1 cellular context compared by ENCODE assay signal in the genomic region with DNA sequence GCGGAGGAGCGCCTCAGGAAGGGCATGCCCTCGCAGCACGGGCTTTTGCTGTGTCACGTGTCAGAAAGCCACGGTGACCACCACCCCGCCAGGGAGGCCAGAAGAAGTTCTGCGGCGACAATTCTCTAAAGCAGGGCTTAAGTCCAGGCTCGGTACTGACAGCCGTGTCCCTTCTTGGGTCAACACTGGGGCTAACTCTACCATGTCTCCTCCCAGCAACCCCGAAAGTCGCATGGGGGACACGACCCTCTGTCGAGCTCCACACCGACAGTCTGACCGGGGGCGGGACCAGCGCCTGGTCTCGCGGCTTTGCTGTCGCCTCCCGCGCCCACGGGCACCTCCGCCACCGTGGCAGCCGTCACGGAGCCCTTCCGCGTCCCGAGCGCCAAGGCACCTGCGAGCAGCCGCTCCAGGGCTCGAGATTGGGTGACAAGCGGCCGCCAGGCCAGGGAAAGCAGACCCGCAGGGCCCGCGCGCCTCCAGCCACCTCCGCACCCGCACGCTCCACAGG.
A peak's percentile ranks its signal among the peaks of the same experiment; 100 is the strongest.
TF ChIP-seq lines count a peak whose summit lies in the region.

No MANE protein-coding gene starts in this region.

TF ChIP-seq in HepG2, 621 proteins besides CTCF, POLR2A, EP300 and RAD21 (continued from another document and continues in another):
- TF ChIP-seq, protein P1, sequence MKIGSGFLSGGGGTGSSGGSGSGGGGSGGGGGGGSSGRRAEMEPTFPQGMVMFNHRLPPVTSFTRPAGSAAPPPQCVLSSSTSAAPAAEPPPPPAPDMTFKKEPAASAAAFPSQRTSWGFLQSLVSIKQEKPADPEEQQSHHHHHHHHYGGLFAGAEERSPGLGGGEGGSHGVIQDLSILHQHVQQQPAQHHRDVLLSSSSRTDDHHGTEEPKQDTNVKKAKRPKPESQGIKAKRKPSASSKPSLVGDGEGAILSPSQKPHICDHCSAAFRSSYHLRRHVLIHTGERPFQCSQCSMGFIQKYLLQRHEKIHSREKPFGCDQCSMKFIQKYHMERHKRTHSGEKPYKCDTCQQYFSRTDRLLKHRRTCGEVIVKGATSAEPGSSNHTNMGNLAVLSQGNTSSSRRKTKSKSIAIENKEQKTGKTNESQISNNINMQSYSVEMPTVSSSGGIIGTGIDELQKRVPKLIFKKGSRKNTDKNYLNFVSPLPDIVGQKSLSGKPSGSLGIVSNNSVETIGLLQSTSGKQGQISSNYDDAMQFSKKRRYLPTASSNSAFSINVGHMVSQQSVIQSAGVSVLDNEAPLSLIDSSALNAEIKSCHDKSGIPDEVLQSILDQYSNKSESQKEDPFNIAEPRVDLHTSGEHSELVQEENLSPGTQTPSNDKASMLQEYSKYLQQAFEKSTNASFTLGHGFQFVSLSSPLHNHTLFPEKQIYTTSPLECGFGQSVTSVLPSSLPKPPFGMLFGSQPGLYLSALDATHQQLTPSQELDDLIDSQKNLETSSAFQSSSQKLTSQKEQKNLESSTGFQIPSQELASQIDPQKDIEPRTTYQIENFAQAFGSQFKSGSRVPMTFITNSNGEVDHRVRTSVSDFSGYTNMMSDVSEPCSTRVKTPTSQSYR (CRISPR knock-in tag; IDR thresholded peaks at IDR 0.05; ENCODE audit: borderline replicate concordance): no peak
- TF ChIP-seq TEAD2 (CRISPR knock-in tag; IDR thresholded peaks at IDR 0.05) (no peak), DR1 (CRISPR knock-in tag; IDR thresholded peaks at IDR 0.05) (no peak; the same call in 1 of the 2 replicates), MTA3 (CRISPR knock-in tag; IDR thresholded peaks at IDR 0.05) (no peak), SETDB1 (CRISPR knock-in tag; IDR thresholded peaks at IDR 0.05; ENCODE audit: borderline replicate concordance) (0 out of 2 replicates have a peak, but pooled peaks have one; percentile 55), HOXA7 (CRISPR knock-in tag; IDR thresholded peaks at IDR 0.05) (no peak; the same call in 1 of the 2 replicates), ZFP1 (CRISPR knock-in tag; IDR thresholded peaks at IDR 0.05) (no peak), ZSCAN31 (CRISPR knock-in tag; IDR thresholded peaks at IDR 0.05; ENCODE audit: low read depth) (no peak), GATAD1 (CRISPR knock-in tag; IDR thresholded peaks at IDR 0.05) (no peak), NFYB (CRISPR knock-in tag; IDR thresholded peaks at IDR 0.05) (0 out of 2 replicates have a peak, but pooled peaks have one; percentile 12), CBFB (CRISPR knock-in tag; IDR thresholded peaks at IDR 0.05) (no peak), SMAD1 (CRISPR knock-in tag; IDR thresholded peaks at IDR 0.05; ENCODE audit: borderline replicate concordance, low read depth) (no peak), ZNF264 (CRISPR knock-in tag; IDR thresholded peaks at IDR 0.05) (no peak), HHEX (CRISPR knock-in tag; IDR thresholded peaks at IDR 0.05) (no peak), MAFF (IDR thresholded peaks at IDR 0.05; ENCODE audit: low read depth, low read length) (no peak), ADNP (CRISPR knock-in tag; IDR thresholded peaks at IDR 0.05) (no peak), DMAP1 (CRISPR knock-in tag; IDR thresholded peaks at IDR 0.05) (no peak), NKX3-1 (CRISPR knock-in tag; IDR thresholded peaks at IDR 0.05) (no peak), TAF15 (IDR thresholded peaks at IDR 0.05; ENCODE audit: low read depth, low read length, poor library complexity, severe bottlenecking) (no peak), ZNF253 (CRISPR knock-in tag; IDR thresholded peaks at IDR 0.05; ENCODE audit: borderline replicate concordance) (0 out of 2 replicates have a peak, but pooled peaks have one; percentile 91), MAF1 (CRISPR knock-in tag; IDR thresholded peaks at IDR 0.05; ENCODE audit: borderline replicate concordance) (no peak), ZNF678 (CRISPR knock-in tag; IDR thresholded peaks at IDR 0.05) (0 out of 2 replicates have a peak, but pooled peaks have one; percentile 63), SP4 (CRISPR knock-in tag; IDR thresholded peaks at IDR 0.05) (no peak; the same call in 1 of the 2 replicates), ATM (IDR thresholded peaks at IDR 0.05; ENCODE audit: borderline replicate concordance) (no peak), SRF (IDR thresholded peaks at IDR 0.05; ENCODE audit: low read depth, low read length) (no peak), MED8 (CRISPR knock-in tag; IDR thresholded peaks at IDR 0.05; ENCODE audit: insufficient replicate concordance) (peak; percentile 54), ZFX (CRISPR knock-in tag; IDR thresholded peaks at IDR 0.05; ENCODE audit: low read depth) (no peak; the same call in 1 of the 2 replicates), ZNF556 (CRISPR knock-in tag; IDR thresholded peaks at IDR 0.05; ENCODE audit: borderline replicate concordance) (peak; percentile 83; the same call in 1 of the 2 replicates), ZNF3 (CRISPR knock-in tag; IDR thresholded peaks at IDR 0.05) (no peak)
- TF ChIP-seq, protein P2, sequence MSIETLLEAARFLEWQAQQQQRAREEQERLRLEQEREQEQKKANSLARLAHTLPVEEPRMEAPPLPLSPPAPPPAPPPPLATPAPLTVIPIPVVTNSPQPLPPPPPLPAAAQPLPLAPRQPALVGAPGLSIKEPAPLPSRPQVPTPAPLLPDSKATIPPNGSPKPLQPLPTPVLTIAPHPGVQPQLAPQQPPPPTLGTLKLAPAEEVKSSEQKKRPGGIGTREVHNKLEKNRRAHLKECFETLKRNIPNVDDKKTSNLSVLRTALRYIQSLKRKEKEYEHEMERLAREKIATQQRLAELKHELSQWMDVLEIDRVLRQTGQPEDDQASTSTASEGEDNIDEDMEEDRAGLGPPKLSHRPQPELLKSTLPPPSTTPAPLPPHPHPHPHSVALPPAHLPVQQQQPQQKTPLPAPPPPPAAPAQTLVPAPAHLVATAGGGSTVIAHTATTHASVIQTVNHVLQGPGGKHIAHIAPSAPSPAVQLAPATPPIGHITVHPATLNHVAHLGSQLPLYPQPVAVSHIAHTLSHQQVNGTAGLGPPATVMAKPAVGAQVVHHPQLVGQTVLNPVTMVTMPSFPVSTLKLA (IDR thresholded peaks at IDR 0.05): peak; percentile 62; the same call in 1 of the 2 replicates
- TF ChIP-seq, protein P3, sequence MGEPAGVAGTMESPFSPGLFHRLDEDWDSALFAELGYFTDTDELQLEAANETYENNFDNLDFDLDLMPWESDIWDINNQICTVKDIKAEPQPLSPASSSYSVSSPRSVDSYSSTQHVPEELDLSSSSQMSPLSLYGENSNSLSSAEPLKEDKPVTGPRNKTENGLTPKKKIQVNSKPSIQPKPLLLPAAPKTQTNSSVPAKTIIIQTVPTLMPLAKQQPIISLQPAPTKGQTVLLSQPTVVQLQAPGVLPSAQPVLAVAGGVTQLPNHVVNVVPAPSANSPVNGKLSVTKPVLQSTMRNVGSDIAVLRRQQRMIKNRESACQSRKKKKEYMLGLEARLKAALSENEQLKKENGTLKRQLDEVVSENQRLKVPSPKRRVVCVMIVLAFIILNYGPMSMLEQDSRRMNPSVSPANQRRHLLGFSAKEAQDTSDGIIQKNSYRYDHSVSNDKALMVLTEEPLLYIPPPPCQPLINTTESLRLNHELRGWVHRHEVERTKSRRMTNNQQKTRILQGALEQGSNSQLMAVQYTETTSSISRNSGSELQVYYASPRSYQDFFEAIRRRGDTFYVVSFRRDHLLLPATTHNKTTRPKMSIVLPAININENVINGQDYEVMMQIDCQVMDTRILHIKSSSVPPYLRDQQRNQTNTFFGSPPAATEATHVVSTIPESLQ (CRISPR knock-in tag; conservative IDR thresholded peaks at IDR 0.05): no peak
- TF ChIP-seq, protein P4, sequence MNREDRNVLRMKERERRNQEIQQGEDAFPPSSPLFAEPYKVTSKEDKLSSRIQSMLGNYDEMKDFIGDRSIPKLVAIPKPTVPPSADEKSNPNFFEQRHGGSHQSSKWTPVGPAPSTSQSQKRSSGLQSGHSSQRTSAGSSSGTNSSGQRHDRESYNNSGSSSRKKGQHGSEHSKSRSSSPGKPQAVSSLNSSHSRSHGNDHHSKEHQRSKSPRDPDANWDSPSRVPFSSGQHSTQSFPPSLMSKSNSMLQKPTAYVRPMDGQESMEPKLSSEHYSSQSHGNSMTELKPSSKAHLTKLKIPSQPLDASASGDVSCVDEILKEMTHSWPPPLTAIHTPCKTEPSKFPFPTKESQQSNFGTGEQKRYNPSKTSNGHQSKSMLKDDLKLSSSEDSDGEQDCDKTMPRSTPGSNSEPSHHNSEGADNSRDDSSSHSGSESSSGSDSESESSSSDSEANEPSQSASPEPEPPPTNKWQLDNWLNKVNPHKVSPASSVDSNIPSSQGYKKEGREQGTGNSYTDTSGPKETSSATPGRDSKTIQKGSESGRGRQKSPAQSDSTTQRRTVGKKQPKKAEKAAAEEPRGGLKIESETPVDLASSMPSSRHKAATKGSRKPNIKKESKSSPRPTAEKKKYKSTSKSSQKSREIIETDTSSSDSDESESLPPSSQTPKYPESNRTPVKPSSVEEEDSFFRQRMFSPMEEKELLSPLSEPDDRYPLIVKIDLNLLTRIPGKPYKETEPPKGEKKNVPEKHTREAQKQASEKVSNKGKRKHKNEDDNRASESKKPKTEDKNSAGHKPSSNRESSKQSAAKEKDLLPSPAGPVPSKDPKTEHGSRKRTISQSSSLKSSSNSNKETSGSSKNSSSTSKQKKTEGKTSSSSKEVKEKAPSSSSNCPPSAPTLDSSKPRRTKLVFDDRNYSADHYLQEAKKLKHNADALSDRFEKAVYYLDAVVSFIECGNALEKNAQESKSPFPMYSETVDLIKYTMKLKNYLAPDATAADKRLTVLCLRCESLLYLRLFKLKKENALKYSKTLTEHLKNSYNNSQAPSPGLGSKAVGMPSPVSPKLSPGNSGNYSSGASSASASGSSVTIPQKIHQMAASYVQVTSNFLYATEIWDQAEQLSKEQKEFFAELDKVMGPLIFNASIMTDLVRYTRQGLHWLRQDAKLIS (CRISPR knock-in tag; IDR thresholded peaks at IDR 0.05): peak; percentile 73
- TF ChIP-seq, protein P5, sequence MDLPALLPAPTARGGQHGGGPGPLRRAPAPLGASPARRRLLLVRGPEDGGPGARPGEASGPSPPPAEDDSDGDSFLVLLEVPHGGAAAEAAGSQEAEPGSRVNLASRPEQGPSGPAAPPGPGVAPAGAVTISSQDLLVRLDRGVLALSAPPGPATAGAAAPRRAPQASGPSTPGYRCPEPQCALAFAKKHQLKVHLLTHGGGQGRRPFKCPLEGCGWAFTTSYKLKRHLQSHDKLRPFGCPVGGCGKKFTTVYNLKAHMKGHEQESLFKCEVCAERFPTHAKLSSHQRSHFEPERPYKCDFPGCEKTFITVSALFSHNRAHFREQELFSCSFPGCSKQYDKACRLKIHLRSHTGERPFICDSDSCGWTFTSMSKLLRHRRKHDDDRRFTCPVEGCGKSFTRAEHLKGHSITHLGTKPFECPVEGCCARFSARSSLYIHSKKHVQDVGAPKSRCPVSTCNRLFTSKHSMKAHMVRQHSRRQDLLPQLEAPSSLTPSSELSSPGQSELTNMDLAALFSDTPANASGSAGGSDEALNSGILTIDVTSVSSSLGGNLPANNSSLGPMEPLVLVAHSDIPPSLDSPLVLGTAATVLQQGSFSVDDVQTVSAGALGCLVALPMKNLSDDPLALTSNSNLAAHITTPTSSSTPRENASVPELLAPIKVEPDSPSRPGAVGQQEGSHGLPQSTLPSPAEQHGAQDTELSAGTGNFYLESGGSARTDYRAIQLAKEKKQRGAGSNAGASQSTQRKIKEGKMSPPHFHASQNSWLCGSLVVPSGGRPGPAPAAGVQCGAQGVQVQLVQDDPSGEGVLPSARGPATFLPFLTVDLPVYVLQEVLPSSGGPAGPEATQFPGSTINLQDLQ (CRISPR knock-in tag; IDR thresholded peaks at IDR 0.05): no peak
- TF ChIP-seq, protein P6, sequence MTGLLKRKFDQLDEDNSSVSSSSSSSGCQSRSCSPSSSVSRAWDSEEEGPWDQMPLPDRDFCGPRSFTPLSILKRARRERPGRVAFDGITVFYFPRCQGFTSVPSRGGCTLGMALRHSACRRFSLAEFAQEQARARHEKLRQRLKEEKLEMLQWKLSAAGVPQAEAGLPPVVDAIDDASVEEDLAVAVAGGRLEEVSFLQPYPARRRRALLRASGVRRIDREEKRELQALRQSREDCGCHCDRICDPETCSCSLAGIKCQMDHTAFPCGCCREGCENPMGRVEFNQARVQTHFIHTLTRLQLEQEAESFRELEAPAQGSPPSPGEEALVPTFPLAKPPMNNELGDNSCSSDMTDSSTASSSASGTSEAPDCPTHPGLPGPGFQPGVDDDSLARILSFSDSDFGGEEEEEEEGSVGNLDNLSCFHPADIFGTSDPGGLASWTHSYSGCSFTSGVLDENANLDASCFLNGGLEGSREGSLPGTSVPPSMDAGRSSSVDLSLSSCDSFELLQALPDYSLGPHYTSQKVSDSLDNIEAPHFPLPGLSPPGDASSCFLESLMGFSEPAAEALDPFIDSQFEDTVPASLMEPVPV (CRISPR knock-in tag; IDR thresholded peaks at IDR 0.05): no peak
- TF ChIP-seq, protein P7, sequence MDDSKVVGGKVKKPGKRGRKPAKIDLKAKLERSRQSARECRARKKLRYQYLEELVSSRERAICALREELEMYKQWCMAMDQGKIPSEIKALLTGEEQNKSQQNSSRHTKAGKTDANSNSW (CRISPR knock-in tag; IDR thresholded peaks at IDR 0.05; ENCODE audit: borderline replicate concordance): no peak
- TF ChIP-seq, protein P8, sequence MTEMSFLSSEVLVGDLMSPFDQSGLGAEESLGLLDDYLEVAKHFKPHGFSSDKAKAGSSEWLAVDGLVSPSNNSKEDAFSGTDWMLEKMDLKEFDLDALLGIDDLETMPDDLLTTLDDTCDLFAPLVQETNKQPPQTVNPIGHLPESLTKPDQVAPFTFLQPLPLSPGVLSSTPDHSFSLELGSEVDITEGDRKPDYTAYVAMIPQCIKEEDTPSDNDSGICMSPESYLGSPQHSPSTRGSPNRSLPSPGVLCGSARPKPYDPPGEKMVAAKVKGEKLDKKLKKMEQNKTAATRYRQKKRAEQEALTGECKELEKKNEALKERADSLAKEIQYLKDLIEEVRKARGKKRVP (CRISPR knock-in tag; IDR thresholded peaks at IDR 0.05): 0 out of 4 replicates have a peak, but pooled peaks of 1 of the 2 experiments have one; percentile 19
- TF ChIP-seq, protein P9, sequence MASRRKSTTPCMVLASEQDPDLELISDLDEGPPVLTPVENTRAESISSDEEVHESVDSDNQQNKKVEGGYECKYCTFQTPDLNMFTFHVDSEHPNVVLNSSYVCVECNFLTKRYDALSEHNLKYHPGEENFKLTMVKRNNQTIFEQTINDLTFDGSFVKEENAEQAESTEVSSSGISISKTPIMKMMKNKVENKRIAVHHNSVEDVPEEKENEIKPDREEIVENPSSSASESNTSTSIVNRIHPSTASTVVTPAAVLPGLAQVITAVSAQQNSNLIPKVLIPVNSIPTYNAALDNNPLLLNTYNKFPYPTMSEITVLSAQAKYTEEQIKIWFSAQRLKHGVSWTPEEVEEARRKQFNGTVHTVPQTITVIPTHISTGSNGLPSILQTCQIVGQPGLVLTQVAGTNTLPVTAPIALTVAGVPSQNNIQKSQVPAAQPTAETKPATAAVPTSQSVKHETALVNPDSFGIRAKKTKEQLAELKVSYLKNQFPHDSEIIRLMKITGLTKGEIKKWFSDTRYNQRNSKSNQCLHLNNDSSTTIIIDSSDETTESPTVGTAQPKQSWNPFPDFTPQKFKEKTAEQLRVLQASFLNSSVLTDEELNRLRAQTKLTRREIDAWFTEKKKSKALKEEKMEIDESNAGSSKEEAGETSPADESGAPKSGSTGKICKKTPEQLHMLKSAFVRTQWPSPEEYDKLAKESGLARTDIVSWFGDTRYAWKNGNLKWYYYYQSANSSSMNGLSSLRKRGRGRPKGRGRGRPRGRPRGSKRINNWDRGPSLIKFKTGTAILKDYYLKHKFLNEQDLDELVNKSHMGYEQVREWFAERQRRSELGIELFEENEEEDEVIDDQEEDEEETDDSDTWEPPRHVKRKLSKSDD (CRISPR knock-in tag; IDR thresholded peaks at IDR 0.05; ENCODE audit: low read depth): peak; percentile 11
- TF ChIP-seq, protein P10, sequence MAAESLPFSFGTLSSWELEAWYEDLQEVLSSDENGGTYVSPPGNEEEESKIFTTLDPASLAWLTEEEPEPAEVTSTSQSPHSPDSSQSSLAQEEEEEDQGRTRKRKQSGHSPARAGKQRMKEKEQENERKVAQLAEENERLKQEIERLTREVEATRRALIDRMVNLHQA (CRISPR knock-in tag; IDR thresholded peaks at IDR 0.05): no peak
